In genomic region chr1:33257759-33258712, GRCh38 we compare ENCODE assay signal across 8 cellular contexts. TPM values are rescaled to one million over a fixed set of nuclear protein-coding genes. Genes with fewer than 3 reads are reported as not detected.
A peak's percentile ranks its signal among the peaks of the same experiment; 100 is the strongest.
DNase-seq lines count a peak whose midpoint lies in the region; ATAC-seq, FAIRE-seq and TF ChIP-seq lines count a peak whose summit lies in the region.

No MANE protein-coding gene starts in this region.

- H3K36me3 ChIP-seq in heart left ventricle = peaks cover 0 to 6% (median 0%) of the 10 kb centered on the region in 9 donors
- no peaks in the 10 kb centered on the region for H3K36me3 ChIP-seq in bronchial epithelial cell (ENCODE audit: control insufficient read depth, insufficient read depth, low read length)
- peaks cover 28% of the 10 kb centered on the region for H3K36me3 ChIP-seq in mesodermal cell (ENCODE audit: control insufficient read depth, insufficient read depth, low read length)
- no peaks in the 10 kb centered on the region for H3K36me3 ChIP-seq in urinary bladder (ENCODE audit: insufficient read depth)

- H3K27ac ChIP-seq in heart left ventricle (peak overlapping the region in 11 of 12 donors; percentile 76 to 94 (median 88)), mesodermal cell (ENCODE audit: low read depth, low read length, severe bottlenecking) (no peak overlapping the region), urinary bladder (ENCODE audit: low read depth) (peak overlapping the region; percentile 24)

- no peak for TF ChIP-seq CTCF in heart left ventricle (IDR thresholded peaks at IDR 0.05)
- TF ChIP-seq CTCF in bronchial epithelial cell (IDR thresholded peaks at IDR 0.05; ENCODE audit: insufficient read depth, low read length, severe bottlenecking) = no peak

- intact Hi-C loops in heart left ventricle (cut with DNase I) = loop anchor here in 4 of 10 donors (1.0 to 10.0 kb wide), 6 partner anchors 36 to 123 kb away; partner anchors contain the start of gene TRIM62 (in 2 of the 4)
- intact Hi-C loops in cardiac septum (cut with DNase I) = loop anchor here (5.0 kb wide), 2 partner anchors 39 to 131 kb away; no protein-coding TSS in a partner anchor

- H3K4me3 ChIP-seq in heart left ventricle = peak overlapping the region; percentile 35 to 99 (median 80)
- H3K4me3 ChIP-seq in bronchial epithelial cell (ENCODE audit: low read depth, low read length) = peak overlapping the region; percentile 48
- H3K4me3 ChIP-seq in mesodermal cell (ENCODE audit: extremely low read depth, insufficient read depth, low read length, poor library complexity, severe bottlenecking) = peak overlapping the region; percentile 76
- peak overlapping the region; percentile 95 for H3K4me3 ChIP-seq in urinary bladder (ENCODE audit: low read depth, low read length)

- 32 to 41% (median 35%) methylated on average over 18 to 19 of the region's 19 CpGs for whole genome bisulfite sequencing in heart left ventricle, 4 donors
- 73% methylated on average over 9 to 18 of the region's 19 CpGs for WGBS in mesodermal cell (ENCODE audit: insufficient coverage in 2 of 2), 2 experiments
- 33% methylated on average over 19 of the region's 19 CpGs for WGBS in urinary bladder

- H3K4me1 ChIP-seq in heart left ventricle (peaks cover 18 to 64% (median 49%) of the 10 kb centered on the region in 12 donors), mesodermal cell (ENCODE audit: control insufficient read depth, insufficient read depth, low read length, poor library complexity, severe bottlenecking) (peaks cover 17% of the 10 kb centered on the region), urinary bladder (ENCODE audit: insufficient read depth) (peaks cover 1% of the 10 kb centered on the region)

- FAIRE-seq in bronchial epithelial cell (lab: Jason Lieb, UNC) = no peak

- DNase-seq in heart left ventricle = peak in 1 of 5 donors; percentile 25
- DNase-seq in cardiac septum (ENCODE audit: low spot score) = no peak
- DNase-seq in bronchial epithelial cell (ENCODE audit: low read depth) = peak; percentile 14
- no peak for DNase-seq in MV-4-11 (lab: John Stamatoyannopoulos, UW)

- H3K27me3 ChIP-seq in heart left ventricle (no peaks in the 10 kb centered on the region), bronchial epithelial cell (ENCODE audit: control insufficient read depth, insufficient read depth, low read length) (no peaks in the 10 kb centered on the region)

- ATAC-seq in heart left ventricle (no peak), HG03139 (IDR thresholded peaks at IDR 0.05; ENCODE audit: unreplicated experiment) (no peak), GM18909 (IDR thresholded peaks at IDR 0.05; ENCODE audit: poor library complexity, unreplicated experiment) (no peak)

- no peaks in the 10 kb centered on the region for H3K9me3 ChIP-seq in heart left ventricle
- H3K9me3 ChIP-seq in mesodermal cell (ENCODE audit: control insufficient read depth, low read length) = no peaks in the 10 kb centered on the region

- TF ChIP-seq POLR2A in heart left ventricle (IDR thresholded peaks at IDR 0.05) = no peak

RNA-seq across cellular contexts. Expression of gene ZNF362, which starts 1.7 kb away (rescaled TPM):
- total RNA-seq in heart left ventricle (10 to 100 TPM; 24.9 to 39.7 (median 33.3) TPM), cardiac septum (30.3 TPM), bronchial epithelial cell (0.51 and 1.1 TPM in 2 replicates), urinary bladder (10.3 TPM)
- polyA plus RNA-seq in heart left ventricle (10 to 100 TPM; 11.1 to 18.8 TPM), urinary bladder (33.7 TPM)
- polyA plus RNA-seq in mesodermal cell (2013, experiment 1 of 2) = 36.2 TPM
- polyA plus RNA-seq in mesodermal cell (2013, experiment 2 of 2) = 35.9 TPM
